In genomic region chrX:108261541-108262218, GRCh38 we compare ENCODE assay signal across 16 cellular contexts.
DNase-seq lines count a peak whose midpoint lies in the region; FAIRE-seq and TF ChIP-seq lines count a peak whose summit lies in the region.
"Had no signal": no experiment of that assay in that cellular context is flagged by ENCODE, and none has a peak within 500 bp of the region (broad histone marks: within the 10 kb centered on the region; RNA-seq: fewer than 3 reads in every experiment).

No MANE protein-coding gene starts in this region.

- H3K27ac ChIP-seq in ACC112 (ENCODE audit: low read depth, low read length) = peak overlapping the region; percentile 48
- H3K27ac ChIP-seq in hepatocyte = peak overlapping the region; percentile 44
- no peak overlapping the region for H3K27ac ChIP-seq in stomach
- H3K27ac ChIP-seq: VCaP had no signal

- no peaks in the 10 kb centered on the region for H3K9me3 ChIP-seq in hepatocyte (ENCODE audit: low read depth)
- peaks cover 0 to under 1% (median 0%) of the 10 kb centered on the region in 4 donors for H3K9me3 ChIP-seq in stomach
- H3K9me3 ChIP-seq: esophagus squamous epithelium had no signal

- H3K9me2 ChIP-seq in hepatocyte (replicated peaks; ENCODE audit: insufficient read depth) = no peaks in the 10 kb centered on the region

- H4K20me1 ChIP-seq in hepatocyte (ENCODE audit: insufficient read depth, poor library complexity, severe bottlenecking) = no peaks in the 10 kb centered on the region

- no peaks in the 10 kb centered on the region for H3K79me2 ChIP-seq in ACC112 (ENCODE audit: control insufficient read depth, insufficient read depth, low read length, unreplicated experiment)
- no peaks in the 10 kb centered on the region for H3K79me2 ChIP-seq in hepatocyte

- intact Hi-C loops in stomach (cut with DNase I; ENCODE audit: low total_unique reads) = no loop called here

- DNase-seq in HT1080 (ENCODE audit: low read depth) (peak; percentile 56), bronchial epithelial cell (ENCODE audit: low read depth) (peak; percentile 94), hepatocyte (ENCODE audit: low spot score) (peak; percentile 11), NCI-H2107 treated with DMSO at 0.1 percent for 48 hours (lab: John Stamatoyannopoulos, UW; ENCODE audit: unreplicated experiment) (no peak), SHP77 (lab: John Stamatoyannopoulos, UW) (no peak), OCI-M2 (lab: John Stamatoyannopoulos, UW; ENCODE audit: unreplicated experiment) (no peak), stomach (no peak)
- DNase-seq: activated CD8-positive, alpha-beta T cell treated with anti-CD3 and anti-CD28 coated beads, Interleukin-2, amount 10 ng/mL, durations not matched to agents 7 days and 5 days; anterior cingulate cortex; DMS 273 treated with DMSO at 0.1 percent for 48 hours; esophagus squamous epithelium; Karpas-422; NCI-H748 treated with DMSO at 0.1 percent for 48 hours; stimulated activated naive CD8-positive, alpha-beta T cell treated with anti-CD3 and anti-CD28 coated beads, Interleukin-15, Interleukin-2, amounts not matched to agents 100 U/mL and 50 U/mL, for 24 hours had no signal

- no peak overlapping the region for H3K4me3 ChIP-seq in ACC112 (ENCODE audit: low read depth, low read length)
- H3K4me3 ChIP-seq in bronchial epithelial cell (ENCODE audit: low read depth, low read length) = no peak overlapping the region
- H3K4me3 ChIP-seq in hepatocyte = no peak overlapping the region
- H3K4me3 ChIP-seq in stomach = no peak overlapping the region
- H3K4me3 ChIP-seq: esophagus squamous epithelium had no signal

- TF ChIP-seq POLR2A in stomach (IDR thresholded peaks at IDR 0.05) = no peak

- H3K36me3 ChIP-seq in ACC112 (ENCODE audit: insufficient read depth, low read length) = no peaks in the 10 kb centered on the region
- H3K36me3 ChIP-seq in bronchial epithelial cell (ENCODE audit: control insufficient read depth, insufficient read depth, low read length) = no peaks in the 10 kb centered on the region
- no peaks in the 10 kb centered on the region for H3K36me3 ChIP-seq in hepatocyte (replicated peaks; ENCODE audit: insufficient read depth, low read depth)
- no peaks in the 10 kb centered on the region for H3K36me3 ChIP-seq in stomach
- H3K36me3 ChIP-seq: esophagus squamous epithelium had no signal

- H2AFZ ChIP-seq in ACC112 (ENCODE audit: low read length, unreplicated experiment) (no peak overlapping the region), hepatocyte (no peak overlapping the region)

- TF ChIP-seq CTCF in bronchial epithelial cell (IDR thresholded peaks at IDR 0.05; ENCODE audit: insufficient read depth, low read length, severe bottlenecking) (no peak), hepatocyte (IDR thresholded peaks at IDR 0.05; ENCODE audit: poor library complexity) (no peak), stomach (IDR thresholded peaks at IDR 0.05) (no peak)

- FAIRE-seq in bronchial epithelial cell (lab: Jason Lieb, UNC) = peak; percentile 72

- H3K27me3 ChIP-seq in ACC112 (ENCODE audit: insufficient read depth, low read length) = no peaks in the 10 kb centered on the region
- no peaks in the 10 kb centered on the region for H3K27me3 ChIP-seq in bronchial epithelial cell (ENCODE audit: control insufficient read depth, insufficient read depth, low read length)
- no peaks in the 10 kb centered on the region for H3K27me3 ChIP-seq in hepatocyte
- H3K27me3 ChIP-seq in stomach = no peaks in the 10 kb centered on the region
- H3K27me3 ChIP-seq: esophagus squamous epithelium had no signal

- H3K4me1 ChIP-seq in ACC112 (ENCODE audit: control insufficient read depth, insufficient read depth, low read length, unreplicated experiment) (peaks cover 12% of the 10 kb centered on the region), hepatocyte (ENCODE audit: insufficient read depth) (no peaks in the 10 kb centered on the region), stomach (no peaks in the 10 kb centered on the region)

- TF ChIP-seq EP300 in stomach (IDR thresholded peaks at IDR 0.05) = no peak

- H3K4me2 ChIP-seq in hepatocyte = no peak overlapping the region

Comparison
In these comparisons a context has a peak if more than half of its experiments do, and no peak if none do; other contexts are left out.
1. H3K27ac ChIP-seq: peak in ACC112 (single experiment) and hepatocyte (single experiment); none in stomach (0 of 5).
2. DNase-seq: peak in HT1080 (single experiment), bronchial epithelial cell (single experiment) and hepatocyte (single experiment); none in NCI-H2107 treated with DMSO at 0.1 percent for 48 hours (single experiment), SHP77 (0 of 2), OCI-M2 (single experiment) and stomach (single experiment).